In genomic region chr1:89451011-89451410, GRCh38 we compare ENCODE assay signal across 9 cellular contexts.
A peak's percentile ranks its signal among the peaks of the same experiment; 100 is the strongest.
DNase-seq lines count a peak whose midpoint lies in the region; ATAC-seq and TF ChIP-seq lines count a peak whose summit lies in the region.
"Had no signal": no experiment of that assay in that cellular context is flagged by ENCODE, and none has a peak within 500 bp of the region (broad histone marks: within the 10 kb centered on the region; RNA-seq: fewer than 3 reads in every experiment).

No MANE protein-coding gene starts in this region.

- H3K27ac ChIP-seq in WERI-Rb-1, result no peak overlapping the region

- peak overlapping the region; percentile 64 for H3K27ac Mint-ChIP-seq in activated T-helper 2 cell treated with anti-CD3 and anti-CD28 coated beads, Interferon-gamma antibody, Interleukin-2, Interleukin-4, amounts not matched to agents 10 μg/mL and 5 μg/mL and 100 μg/mL, durations not matched to agents 14 hours and 24 hours and 36 hours

- peak overlapping the region; percentile 28 for H3K4me3 Mint-ChIP-seq in activated T-helper 2 cell treated with anti-CD3 and anti-CD28 coated beads, Interferon-gamma antibody, Interleukin-2, Interleukin-4, amounts not matched to agents 10 μg/mL and 5 μg/mL and 100 μg/mL, durations not matched to agents 14 hours and 24 hours and 36 hours (ENCODE audit: low read depth)

- intact Hi-C loops in activated T-helper 2 cell treated with anti-CD3 and anti-CD28 coated beads, Interferon-gamma antibody, Interleukin-2, Interleukin-4, amounts not matched to agents 10 μg/mL and 5 μg/mL and 100 μg/mL, durations not matched to agents 14 hours and 24 hours and 36 hours (cut with micrococcal nuclease), result loop anchor here (1.0 to 5.0 kb wide), 9 partner anchors 14 to 453 kb away; partner anchors contain the start of genes GBP2, GBP4 and GBP5

- H3K4me3 ChIP-seq in WERI-Rb-1 (ENCODE audit: low read depth, low read length), result no peak overlapping the region

- peaks cover 21% of the 10 kb centered on the region for H3K4me1 Mint-ChIP-seq in activated T-helper 2 cell treated with anti-CD3 and anti-CD28 coated beads, Interferon-gamma antibody, Interleukin-2, Interleukin-4, amounts not matched to agents 10 μg/mL and 5 μg/mL and 100 μg/mL, durations not matched to agents 14 hours and 24 hours and 36 hours (ENCODE audit: low read depth)

- ATAC-seq in HG02870 (IDR thresholded peaks at IDR 0.05; ENCODE audit: unreplicated experiment), result peak; percentile 74

- no peak for TF ChIP-seq CTCF in WERI-Rb-1 (IDR thresholded peaks at IDR 0.05; ENCODE audit: low read depth, low read length)

- peaks cover 2% of the 10 kb centered on the region for H3K27me3 ChIP-seq in WERI-Rb-1 (ENCODE audit: insufficient read depth, low read depth, severe bottlenecking)

- H3K36me3 Mint-ChIP-seq in activated T-helper 2 cell treated with anti-CD3 and anti-CD28 coated beads, Interferon-gamma antibody, Interleukin-2, Interleukin-4, amounts not matched to agents 10 μg/mL and 5 μg/mL and 100 μg/mL, durations not matched to agents 14 hours and 24 hours and 36 hours (ENCODE audit: low read depth), result no peaks in the 10 kb centered on the region

- H3K9me3 Mint-ChIP-seq in activated T-helper 2 cell treated with anti-CD3 and anti-CD28 coated beads, Interferon-gamma antibody, Interleukin-2, Interleukin-4, amounts not matched to agents 10 μg/mL and 5 μg/mL and 100 μg/mL, durations not matched to agents 14 hours and 24 hours and 36 hours, result no peaks in the 10 kb centered on the region

- H3K36me3 ChIP-seq in WERI-Rb-1, result no peaks in the 10 kb centered on the region

- H3K9me3 ChIP-seq in WERI-Rb-1 (ENCODE audit: severe bottlenecking), result no peaks in the 10 kb centered on the region

- peak; percentile 22 to 31 for DNase-seq in activated CD4-positive, alpha-beta T cell treated with anti-CD3 and anti-CD28 coated beads for 4 hours
- no peak for DNase-seq in activated CD4-positive, alpha-beta T cell treated with anti-CD3 and anti-CD28 coated beads for 1 hour
- DNase-seq in activated T-helper 2 cell treated with anti-CD3 and anti-CD28 coated beads, Interferon-gamma antibody, Interleukin-2, Interleukin-4, amounts not matched to agents 10 μg/mL and 5 μg/mL and 100 μg/mL, durations not matched to agents 14 hours and 24 hours and 36 hours (ENCODE audit: low spot score), result no peak
- peak; percentile 24 for DNase-seq in stimulated activated CD4-positive, alpha-beta T cell treated with anti-CD3 and anti-CD28 coated beads, Interleukin-2, amount 100 ng/mL, for 4 hours (ENCODE audit: low read depth)
- DNase-seq in C1 segment of cervical spinal cord (lab: John Stamatoyannopoulos, UW) (no peak), SKM-1 (lab: John Stamatoyannopoulos, UW; ENCODE audit: unreplicated experiment) (no peak), WERI-Rb-1 (no peak)
- DNase-seq: NCI-H774 had no signal

- H3K27me3 Mint-ChIP-seq in activated T-helper 2 cell treated with anti-CD3 and anti-CD28 coated beads, Interferon-gamma antibody, Interleukin-2, Interleukin-4, amounts not matched to agents 10 μg/mL and 5 μg/mL and 100 μg/mL, durations not matched to agents 14 hours and 24 hours and 36 hours (ENCODE audit: low read depth), result peaks cover 38% of the 10 kb centered on the region

Comparison
In these comparisons a context has a peak if more than half of its experiments do, and no peak if none do; other contexts are left out.
1. DNase-seq: peak in activated CD4-positive, alpha-beta T cell treated with anti-CD3 and anti-CD28 coated beads for 4 hours (2 of 2) and stimulated activated CD4-positive, alpha-beta T cell treated with anti-CD3 and anti-CD28 coated beads, Interleukin-2, amount 100 ng/mL, for 4 hours (single experiment); none in activated CD4-positive, alpha-beta T cell treated with anti-CD3 and anti-CD28 coated beads for 1 hour (single experiment), activated T-helper 2 cell treated with anti-CD3 and anti-CD28 coated beads, Interferon-gamma antibody, Interleukin-2, Interleukin-4, amounts not matched to agents 10 μg/mL and 5 μg/mL and 100 μg/mL, durations not matched to agents 14 hours and 24 hours and 36 hours (single experiment), C1 segment of cervical spinal cord (0 of 14), SKM-1 (single experiment) and WERI-Rb-1 (single experiment).